18 cellular contexts compared by ENCODE assay signal in genomic region chr10:35924726-35925125, GRCh38.
DNase-seq lines count a peak whose midpoint lies in the region; ATAC-seq and TF ChIP-seq lines count a peak whose summit lies in the region.
"Had no signal": no experiment of that assay in that cellular context is flagged by ENCODE, and none has a peak within 500 bp of the region (broad histone marks: within the 10 kb centered on the region; RNA-seq: fewer than 3 reads in every experiment).

No MANE protein-coding gene starts in this region.

- no peak overlapping the region for H3K4me3 ChIP-seq in mammary epithelial cell (replicated peaks in 1 of 3; ENCODE audit: insufficient read depth in 1 of 3, low read depth in 2 of 3, low read length in 3 of 3)
- no peak overlapping the region for H3K4me3 ChIP-seq in breast epithelium
- no peak overlapping the region for H3K4me3 ChIP-seq in NT2/D1 (ENCODE audit: insufficient read length, low read depth)
- H3K4me3 ChIP-seq in ascending aorta, result no peak overlapping the region
- H3K4me3 ChIP-seq: Peyer's patch, SK-N-MC had no signal

- CTCF ChIA-PET in mammary epithelial cell (lab: Charles Lee; ENCODE audit: low non-redundant PET), result no interaction called here

- no peaks in the 10 kb centered on the region for H3K27me3 Mint-ChIP-seq in effector memory CD8-positive, alpha-beta T cell

- TF ChIP-seq CTCF in mammary epithelial cell (conservative IDR thresholded peaks at IDR 0.05 in 1 of 2, IDR thresholded peaks at IDR 0.05 in 1 of 2; ENCODE audit: extremely low read depth in 1 of 2, insufficient read depth in 1 of 2, low read depth in 1 of 2, low read length in 2 of 2), result no peak
- no peak for TF ChIP-seq CTCF in breast epithelium (IDR thresholded peaks at IDR 0.05)
- no peak for TF ChIP-seq CTCF in ascending aorta (IDR thresholded peaks at IDR 0.05)

- dilution Hi-C loops in mammary epithelial cell (cut with HindIII; ENCODE audit: low sequenced_read_pairs), result no loop called here

- H3K27ac ChIP-seq in mammary epithelial cell (ENCODE audit: insufficient read depth, low read depth, low read length), result no peak overlapping the region
- H3K27ac ChIP-seq in breast epithelium, result no peak overlapping the region
- H3K27ac ChIP-seq in ascending aorta, result no peak overlapping the region
- H3K27ac ChIP-seq: Peyer's patch, SK-N-MC had no signal

- no peak for DNase-seq in mammary epithelial cell
- DNase-seq in breast epithelium (ENCODE audit: low spot score in 2 of 2), result no peak
- no peak for DNase-seq in NT2/D1 (ENCODE audit: low read depth, low spot score)
- peak; percentile 17 for DNase-seq in left kidney (ENCODE audit: low read depth, low spot score)
- DNase-seq in ascending aorta (ENCODE audit: low spot score in 2 of 2), result no peak
- no peak for DNase-seq in posterior vena cava (ENCODE audit: low spot score)
- no peak for DNase-seq in effector memory CD8-positive, alpha-beta T cell
- DNase-seq: DMS153, NCI-H1048, NCI-H1436 treated with DMSO at 0.1 percent for 48 hours, NCI-H2107, NCI-H526 treated with DMSO at 0.1 percent for 48 hours, Peyer's patch, Right ventricle myocardium superior, T-helper 1 cell had no signal

- no peaks in the 10 kb centered on the region for H3K36me3 Mint-ChIP-seq in effector memory CD8-positive, alpha-beta T cell (ENCODE audit: insufficient read depth)
- H3K36me3 Mint-ChIP-seq: CD14-positive monocyte had no signal

- H3K79me2 ChIP-seq in mammary epithelial cell (ENCODE audit: insufficient read depth, low read length), result no peaks in the 10 kb centered on the region

- H3K27ac Mint-ChIP-seq in effector memory CD8-positive, alpha-beta T cell, result no peak overlapping the region
- H3K27ac Mint-ChIP-seq: CD14-positive monocyte had no signal

- no peaks in the 10 kb centered on the region for H3K4me1 Mint-ChIP-seq in effector memory CD8-positive, alpha-beta T cell (ENCODE audit: low read depth in 2 of 2)
- H3K4me1 Mint-ChIP-seq: CD14-positive monocyte had no signal

- H3K4me3 Mint-ChIP-seq in effector memory CD8-positive, alpha-beta T cell, result no peak overlapping the region
- H3K4me3 Mint-ChIP-seq: CD14-positive monocyte had no signal

- in situ Hi-C loops in mammary epithelial cell (cut with MboI; ENCODE audit: low sequenced_read_pairs in 2 of 2), result loop anchor here in 1 of 2 donors (25.0 kb wide), 1 partner anchor 287 kb away; the partner anchor contains the start of gene FZD8

- H3K9ac ChIP-seq in mammary epithelial cell (ENCODE audit: insufficient read depth, low read length) (no peak overlapping the region), NT2/D1 (ENCODE audit: insufficient read length, low read depth) (peak overlapping the region; percentile 36)

- H2AFZ ChIP-seq in mammary epithelial cell (ENCODE audit: low read depth, low read length), result peak overlapping the region; percentile 24

- peaks cover 1 to 6% of the 10 kb centered on the region in 2 donors for H3K9me3 Mint-ChIP-seq in effector memory CD8-positive, alpha-beta T cell

- no TSS peak for BruUV-seq in mammary epithelial cell (replicated peaks; lab: Mats Ljungman, UMichigan)

- no peak for ATAC-seq in GM21447 (IDR thresholded peaks at IDR 0.05; ENCODE audit: unreplicated experiment)
- no peak for ATAC-seq in effector memory CD8-positive, alpha-beta T cell (replicated peaks)

- no peak overlapping the region for H3K4me2 ChIP-seq in mammary epithelial cell (ENCODE audit: insufficient read depth, low read depth, low read length)

- H3K36me3 ChIP-seq in mammary epithelial cell (ENCODE audit: insufficient read depth, low read length), result no peaks in the 10 kb centered on the region
- no peaks in the 10 kb centered on the region for H3K36me3 ChIP-seq in breast epithelium
- H3K36me3 ChIP-seq in NT2/D1 (ENCODE audit: insufficient read depth, insufficient read length, low read length), result no peaks in the 10 kb centered on the region
- H3K36me3 ChIP-seq in ascending aorta, result no peaks in the 10 kb centered on the region
- H3K36me3 ChIP-seq: Peyer's patch had no signal

- no peaks in the 10 kb centered on the region for H3K27me3 ChIP-seq in mammary epithelial cell (ENCODE audit: insufficient read depth, low read length)
- no peaks in the 10 kb centered on the region for H3K27me3 ChIP-seq in breast epithelium
- H3K27me3 ChIP-seq in NT2/D1 (ENCODE audit: insufficient read depth, insufficient read length), result no peaks in the 10 kb centered on the region
- H3K27me3 ChIP-seq in ascending aorta, result no peaks in the 10 kb centered on the region
- H3K27me3 ChIP-seq: Peyer's patch had no signal

- TF ChIP-seq POLR2A in breast epithelium (IDR thresholded peaks at IDR 0.05), result no peak

- H3K4me1 ChIP-seq in mammary epithelial cell (ENCODE audit: insufficient read depth, low read length) (peaks cover 5% of the 10 kb centered on the region), breast epithelium (no peaks in the 10 kb centered on the region), NT2/D1 (ENCODE audit: insufficient read depth, insufficient read length) (peaks cover 3% of the 10 kb centered on the region), ascending aorta (no peaks in the 10 kb centered on the region)
- H3K4me1 ChIP-seq: Peyer's patch had no signal

- intact Hi-C loops in mammary epithelial cell (cut with micrococcal nuclease) (no loop called here), breast epithelium (cut with DNase I; ENCODE audit: low total_unique reads) (no loop called here), ascending aorta (cut with DNase I) (no loop called here), posterior vena cava (cut with DNase I) (no loop called here)

- H3K9me3 ChIP-seq in mammary epithelial cell (replicated peaks; ENCODE audit: insufficient read depth, low read length) (no peaks in the 10 kb centered on the region), breast epithelium (no peaks in the 10 kb centered on the region), NT2/D1 (ENCODE audit: insufficient read depth, low read length) (no peaks in the 10 kb centered on the region), ascending aorta (no peaks in the 10 kb centered on the region)
- H3K9me3 ChIP-seq: Peyer's patch had no signal

- H4K20me1 ChIP-seq in mammary epithelial cell (ENCODE audit: insufficient read depth, low read length), result no peaks in the 10 kb centered on the region
